8 cellular contexts compared by ENCODE assay signal in the genomic region with DNA sequence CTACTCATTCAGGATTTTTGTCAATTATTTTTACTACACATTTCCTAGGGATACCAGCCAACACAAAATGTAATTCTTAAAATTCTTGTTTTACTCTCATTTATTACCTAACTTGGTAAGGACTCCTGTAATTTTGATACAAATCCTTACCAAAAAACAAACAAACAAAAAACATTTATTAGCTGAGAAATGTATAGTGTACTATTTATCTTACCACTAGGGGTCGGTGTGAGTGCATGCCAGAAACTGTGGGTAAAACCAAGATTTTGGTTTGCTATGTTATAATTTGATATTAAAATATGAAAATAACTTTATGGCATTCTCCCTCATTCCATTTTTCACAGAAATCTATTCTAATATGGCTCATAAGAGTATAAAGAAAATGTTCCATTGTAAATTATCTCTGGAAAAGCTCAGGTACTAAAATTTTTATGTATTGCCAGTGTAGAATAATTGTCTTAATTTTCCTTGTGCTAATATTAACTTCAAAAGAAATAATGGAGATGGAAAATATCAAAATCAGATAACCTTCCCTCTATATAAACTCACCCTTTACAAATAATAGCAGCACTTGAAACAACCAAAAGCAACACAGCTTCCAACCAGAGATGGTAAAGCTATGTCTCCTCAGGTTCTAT.
DNase-seq lines count a peak whose midpoint lies in the region; ATAC-seq and TF ChIP-seq lines count a peak whose summit lies in the region.

No MANE protein-coding gene starts in this region.

- DNase-seq in GM10248 (ENCODE audit: extremely low spot score) (peak; percentile 3), astrocyte of the spinal cord (ENCODE audit: low read depth, low spot score) (peak; percentile 2), midbrain (lab: John Stamatoyannopoulos, UW) (peak; percentile 17), NCI-H2107 (lab: John Stamatoyannopoulos, UW) (no peak)
- no peak for DNase-seq in activated CD4-positive, alpha-beta T cell treated with anti-CD3 and anti-CD28 coated beads for 48 hours

- H3K4me3 ChIP-seq in astrocyte of the spinal cord (ENCODE audit: low read depth, low read length) = no peak overlapping the region

- TF ChIP-seq CTCF in GM10248 (IDR thresholded peaks at IDR 0.05; ENCODE audit: control extremely low read depth, extremely low read depth, low read depth, missing control alignments) = peak; percentile 45
- peak; percentile 64 for TF ChIP-seq CTCF in astrocyte of the spinal cord (IDR thresholded peaks at IDR 0.05; ENCODE audit: low read depth, low read length)

- CTCF ChIA-PET in GM10248 (lab: Yijun Ruan, JAX) = interaction anchor here (0.6 to 1.4 kb wide), 7 partner anchors 8 to 174 kb away, joined by 3 to 10 read pairs (median 4); no protein-coding TSS in a partner anchor

- POLR2A ChIA-PET in GM10248 (lab: Yijun Ruan, JAX) = no interaction called here

- in situ Hi-C loops in astrocyte of the spinal cord (cut with HindIII; ENCODE audit: low sequenced_read_pairs) = no loop called here

- ATAC-seq in HG02973 (IDR thresholded peaks at IDR 0.05; ENCODE audit: unreplicated experiment) = peak; percentile 56
- ATAC-seq in HG02938 (IDR thresholded peaks at IDR 0.05; ENCODE audit: unreplicated experiment) = no peak
- ATAC-seq in HG02678 (IDR thresholded peaks at IDR 0.05; ENCODE audit: unreplicated experiment) = no peak

Comparison
In these comparisons a context has a peak if more than half of its experiments do, and no peak if none do; other contexts are left out.
1. DNase-seq: peak in GM10248 (single experiment), astrocyte of the spinal cord (single experiment) and midbrain (single experiment); none in NCI-H2107 (single experiment) and activated CD4-positive, alpha-beta T cell treated with anti-CD3 and anti-CD28 coated beads for 48 hours (single experiment).